Comparison of ENCODE assay signal across 20 cellular contexts in genomic region chr3:191070201-191070600, GRCh38.
A peak's percentile ranks its signal among the peaks of the same experiment; 100 is the strongest.
DNase-seq lines count a peak whose midpoint lies in the region; ATAC-seq, FAIRE-seq and TF ChIP-seq lines count a peak whose summit lies in the region.
"Had no signal": no experiment of that assay in that cellular context is flagged by ENCODE, and none has a peak within 500 bp of the region (broad histone marks: within the 10 kb centered on the region; RNA-seq: fewer than 3 reads in every experiment).

No MANE protein-coding gene starts in this region.

- H3K4me3 Mint-ChIP-seq in chondrocyte (ENCODE audit: unreplicated experiment) = no peak overlapping the region
- H3K4me3 Mint-ChIP-seq: activated T-helper 17 cell treated with anti-CD3 and anti-CD28 coated beads, Interleukin-2, amount 50 U/mL, for 72 hours; brain; endodermal cell; H9 had no signal

- H3K9me3 Mint-ChIP-seq in chondrocyte (ENCODE audit: low read depth) = no peaks in the 10 kb centered on the region
- H3K9me3 Mint-ChIP-seq: brain, endodermal cell, H9 had no signal

- H3K9me1 ChIP-seq in keratinocyte (ENCODE audit: control insufficient read depth, extremely low read depth, insufficient read depth, low read length) = no peaks in the 10 kb centered on the region

- no peak for ATAC-seq in Right ventricle myocardium superior (ENCODE audit: poor library complexity)
- ATAC-seq: activated T-helper 17 cell treated with anti-CD3 and anti-CD28 coated beads, Interleukin-2, amount 50 U/mL, for 72 hours; pancreas had no signal

- H3K4me2 ChIP-seq in keratinocyte (ENCODE audit: control insufficient read depth, extremely low read depth, insufficient read depth, low read depth, low read length) = peak overlapping the region; percentile 41

- no peaks in the 10 kb centered on the region for H3K4me1 Mint-ChIP-seq in chondrocyte (ENCODE audit: low read depth)
- H3K4me1 Mint-ChIP-seq: activated T-helper 17 cell treated with anti-CD3 and anti-CD28 coated beads, Interleukin-2, amount 50 U/mL, for 72 hours; brain; endodermal cell; H9 had no signal

- H3K9ac ChIP-seq in keratinocyte (ENCODE audit: control insufficient read depth, extremely low read depth, insufficient read depth, low read length) = no peak overlapping the region

- peak overlapping the region in 2 of 3 experiments; percentile 15 to 22 for H3K4me3 ChIP-seq in keratinocyte (ENCODE audit: control insufficient read depth in 2 of 3, extremely low read depth in 1 of 3, insufficient read depth in 2 of 3, low read depth in 1 of 3, low read length in 3 of 3)
- H3K4me3 ChIP-seq: pancreas, Peyer's patch had no signal

- peak; percentile 71 for DNase-seq in AG08395 (ENCODE audit: low spot score)
- peak; percentile 97 for DNase-seq in LHCN-M2 (ENCODE audit: low read depth)
- peak; percentile 81 for DNase-seq in astrocyte of the hippocampus (ENCODE audit: low read depth, low spot score)
- DNase-seq in keratinocyte (ENCODE audit: low read depth, low spot score) = peak; percentile 65
- no peak for DNase-seq in mucosa of gallbladder (ENCODE audit: low spot score)
- DNase-seq in Right ventricle myocardium superior = no peak
- DNase-seq in SKM-1 (lab: John Stamatoyannopoulos, UW; ENCODE audit: unreplicated experiment) = no peak
- no peak for DNase-seq in chondrocyte (ENCODE audit: low spot score)
- DNase-seq: activated CD4-positive, alpha-beta T cell treated with anti-CD3 and anti-CD28 coated beads, Interleukin-2, amount 50 U/mL, for 4 hours; BE2C; DMS79 treated with DMSO at 0.1 percent for 48 hours; endodermal cell; H9; hypothalamus; NCI-H1092 treated with DMSO at 0.1 percent for 48 hours; NCI-H345; pancreas; Peyer's patch had no signal

- no peak overlapping the region for H3K27ac Mint-ChIP-seq in chondrocyte (ENCODE audit: unreplicated experiment)
- H3K27ac Mint-ChIP-seq: activated T-helper 17 cell treated with anti-CD3 and anti-CD28 coated beads, Interleukin-2, amount 50 U/mL, for 72 hours; brain; endodermal cell; H9 had no signal

- no peaks in the 10 kb centered on the region for H3K79me2 ChIP-seq in keratinocyte (ENCODE audit: control insufficient read depth, insufficient read depth, low read length)

- no peaks in the 10 kb centered on the region for H3K27me3 ChIP-seq in keratinocyte (ENCODE audit: control insufficient read depth, extremely low read depth, insufficient read depth, low read length)
- H3K27me3 ChIP-seq: BE2C, pancreas, Peyer's patch had no signal

- H3K36me3 Mint-ChIP-seq in chondrocyte (ENCODE audit: low read depth) = no peaks in the 10 kb centered on the region
- H3K36me3 Mint-ChIP-seq: brain had no signal

- H3K9me3 ChIP-seq in keratinocyte (ENCODE audit: control insufficient read depth, low read depth, low read length) = no peaks in the 10 kb centered on the region
- H3K9me3 ChIP-seq: BE2C, pancreas, Peyer's patch had no signal

- H3K4me1 ChIP-seq in keratinocyte (ENCODE audit: control insufficient read depth, extremely low read depth, insufficient read depth, low read length) = peaks cover 37% of the 10 kb centered on the region
- H3K4me1 ChIP-seq: BE2C, pancreas, Peyer's patch had no signal

- intact Hi-C loops in Right ventricle myocardium superior (cut with DNase I) = no loop called here

- no peaks in the 10 kb centered on the region for H4K20me1 ChIP-seq in keratinocyte (ENCODE audit: control insufficient read depth, extremely low read depth, insufficient read depth, low read length)

- peak overlapping the region; percentile 53 for H3K27ac ChIP-seq in keratinocyte (ENCODE audit: control insufficient read depth, insufficient read depth, low read length)
- H3K27ac ChIP-seq: pancreas, Peyer's patch had no signal

- peak; percentile 95 for FAIRE-seq in keratinocyte (lab: Jason Lieb, UNC)
- FAIRE-seq: pancreas had no signal

- H3K36me3 ChIP-seq in keratinocyte (ENCODE audit: control insufficient read depth in 2 of 2, extremely low read depth in 1 of 2, insufficient read depth in 2 of 2, low read length in 2 of 2) = no peaks in the 10 kb centered on the region
- H3K36me3 ChIP-seq: BE2C, pancreas, Peyer's patch had no signal

- dilution Hi-C loops in keratinocyte (cut with MboI; ENCODE audit: extremely low pct_ligation_motif_present, low sequenced_read_pairs) = no loop called here

- TF ChIP-seq CTCF in keratinocyte (optimal IDR thresholded peaks at IDR 0.05 in 1 of 3, IDR thresholded peaks at IDR 0.05 in 1 of 3, conservative IDR thresholded peaks at IDR 0.05 in 1 of 3; ENCODE audit: extremely low read depth in 1 of 3, insufficient read depth in 2 of 3, low read length in 3 of 3) = no peak
- TF ChIP-seq CTCF in chondrocyte (IDR thresholded peaks at IDR 0.05) = no peak

- peaks cover 21% of the 10 kb centered on the region for H3K27me3 Mint-ChIP-seq in chondrocyte (ENCODE audit: low read depth)
- H3K27me3 Mint-ChIP-seq: activated T-helper 17 cell treated with anti-CD3 and anti-CD28 coated beads, Interleukin-2, amount 50 U/mL, for 72 hours; brain had no signal

- H2AFZ ChIP-seq in keratinocyte (ENCODE audit: control insufficient read depth, low read length) = peak overlapping the region; percentile 25

Comparison
In these comparisons a context has a peak if more than half of its experiments do, and no peak if none do; other contexts are left out.
1. DNase-seq: peak in AG08395 (single experiment), LHCN-M2 (single experiment), astrocyte of the hippocampus (single experiment) and keratinocyte (single experiment); none in mucosa of gallbladder (single experiment), Right ventricle myocardium superior (single experiment), SKM-1 (single experiment) and chondrocyte (single experiment).